In genomic region chrX:48802813-48803261, GRCh38 we compare ENCODE assay signal across 8 cellular contexts. TPM values are rescaled to one million over a fixed set of nuclear protein-coding genes. Genes with fewer than 3 reads are reported as not detected.
DNase-seq lines count a peak whose midpoint lies in the region; ATAC-seq, FAIRE-seq and TF ChIP-seq lines count a peak whose summit lies in the region.

No MANE protein-coding gene starts in this region.

- no peaks in the 10 kb centered on the region for H3K9me3 Mint-ChIP-seq in activated CD4-positive, alpha-beta T cell treated with anti-CD3 and anti-CD28 coated beads, Interleukin-2, amount 10 ng/mL, durations not matched to agents 7 days and 5 days
- H3K9me3 Mint-ChIP-seq in activated naive CD8-positive, alpha-beta T cell treated with anti-CD3 and anti-CD28 coated beads, Interleukin-2, amount 10 ng/mL, durations not matched to agents 7 days and 5 days = no peaks in the 10 kb centered on the region

- H3K4me3 ChIP-seq in left lung (peak overlapping the region; percentile 37 to 52), thoracic aorta (peak overlapping the region; percentile 80)

- peaks cover 30% of the 10 kb centered on the region for H3K4me1 Mint-ChIP-seq in activated CD4-positive, alpha-beta T cell treated with anti-CD3 and anti-CD28 coated beads, Interleukin-2, amount 10 ng/mL, durations not matched to agents 7 days and 5 days
- peaks cover 9% of the 10 kb centered on the region for H3K4me1 Mint-ChIP-seq in activated naive CD8-positive, alpha-beta T cell treated with anti-CD3 and anti-CD28 coated beads, Interleukin-2, amount 10 ng/mL, durations not matched to agents 7 days and 5 days

- peak overlapping the region; percentile 98 for H3K27ac Mint-ChIP-seq in activated CD4-positive, alpha-beta T cell treated with anti-CD3 and anti-CD28 coated beads, Interleukin-2, amount 10 ng/mL, durations not matched to agents 7 days and 5 days
- peak overlapping the region; percentile 99 for H3K27ac Mint-ChIP-seq in activated naive CD8-positive, alpha-beta T cell treated with anti-CD3 and anti-CD28 coated beads, Interleukin-2, amount 10 ng/mL, durations not matched to agents 7 days and 5 days

- intact Hi-C loops in left lung (cut with DNase I) = no loop called here

- peak overlapping the region; percentile 87 for H3K4me3 Mint-ChIP-seq in activated CD4-positive, alpha-beta T cell treated with anti-CD3 and anti-CD28 coated beads, Interleukin-2, amount 10 ng/mL, durations not matched to agents 7 days and 5 days
- H3K4me3 Mint-ChIP-seq in activated naive CD8-positive, alpha-beta T cell treated with anti-CD3 and anti-CD28 coated beads, Interleukin-2, amount 10 ng/mL, durations not matched to agents 7 days and 5 days = peak overlapping the region; percentile 95

- FAIRE-seq in GM12891 (lab: Jason Lieb, UNC) (no peak), HTR-8/SVneo (lab: Jason Lieb, UNC) (no peak)

- peaks cover 0 to 7% of the 10 kb centered on the region in 2 donors for H3K36me3 ChIP-seq in left lung
- no peaks in the 10 kb centered on the region for H3K36me3 ChIP-seq in thoracic aorta

- no peaks in the 10 kb centered on the region for H3K27me3 Mint-ChIP-seq in activated CD4-positive, alpha-beta T cell treated with anti-CD3 and anti-CD28 coated beads, Interleukin-2, amount 10 ng/mL, durations not matched to agents 7 days and 5 days
- H3K27me3 Mint-ChIP-seq in activated naive CD8-positive, alpha-beta T cell treated with anti-CD3 and anti-CD28 coated beads, Interleukin-2, amount 10 ng/mL, durations not matched to agents 7 days and 5 days = no peaks in the 10 kb centered on the region

- H3K36me3 Mint-ChIP-seq in activated CD4-positive, alpha-beta T cell treated with anti-CD3 and anti-CD28 coated beads, Interleukin-2, amount 10 ng/mL, durations not matched to agents 7 days and 5 days (ENCODE audit: low read depth) = peaks cover 18% of the 10 kb centered on the region
- H3K36me3 Mint-ChIP-seq in activated naive CD8-positive, alpha-beta T cell treated with anti-CD3 and anti-CD28 coated beads, Interleukin-2, amount 10 ng/mL, durations not matched to agents 7 days and 5 days = peaks cover 2% of the 10 kb centered on the region

- peak overlapping the region in 1 of 2 donors; percentile 95 for H3K27ac ChIP-seq in left lung
- H3K27ac ChIP-seq in thoracic aorta = peak overlapping the region; percentile 96

- no peaks in the 10 kb centered on the region for H3K9me3 ChIP-seq in left lung
- no peaks in the 10 kb centered on the region for H3K9me3 ChIP-seq in thoracic aorta

- CTCF ChIA-PET in activated CD4-positive, alpha-beta T cell treated with anti-CD3 and anti-CD28 coated beads, Interleukin-2, amount 10 ng/mL, durations not matched to agents 7 days and 5 days (lab: Charles Lee) = no interaction called here

- no peak for TF ChIP-seq CTCF in left lung (IDR thresholded peaks at IDR 0.05)
- TF ChIP-seq CTCF in thoracic aorta (IDR thresholded peaks at IDR 0.05) = no peak

- no peaks in the 10 kb centered on the region for H3K27me3 ChIP-seq in left lung
- H3K27me3 ChIP-seq in thoracic aorta (replicated peaks; ENCODE audit: insufficient read depth) = no peaks in the 10 kb centered on the region

- ATAC-seq in activated naive CD8-positive, alpha-beta T cell treated with anti-CD3 and anti-CD28 coated beads, Interleukin-2, amount 10 ng/mL, durations not matched to agents 7 days and 5 days (ENCODE audit: low read depth) = no peak
- ATAC-seq in left lung (no peak), thoracic aorta (ENCODE audit: insufficient number of reproducible peaks, low FRiP score, low read depth) (no peak), GM21717 (IDR thresholded peaks at IDR 0.05; ENCODE audit: unreplicated experiment) (no peak)

- no peak for TF ChIP-seq POLR2A in GM12891 (IDR thresholded peaks at IDR 0.05; ENCODE audit: low read depth, low read length)

- POLR2A ChIA-PET in activated CD4-positive, alpha-beta T cell treated with anti-CD3 and anti-CD28 coated beads, Interleukin-2, amount 10 ng/mL, durations not matched to agents 7 days and 5 days (lab: Charles Lee) = no interaction called here
- POLR2A ChIA-PET in activated naive CD8-positive, alpha-beta T cell treated with anti-CD3 and anti-CD28 coated beads, Interleukin-2, amount 10 ng/mL, durations not matched to agents 7 days and 5 days (lab: Charles Lee) = no interaction called here

- H3K4me1 ChIP-seq in left lung (no peaks in the 10 kb centered on the region), thoracic aorta (ENCODE audit: control insufficient read depth in 1 of 2, low read depth in 2 of 2) (no peaks in the 10 kb centered on the region)

- DNase-seq in activated CD4-positive, alpha-beta T cell treated with anti-CD3 and anti-CD28 coated beads, Interleukin-2, amount 10 ng/mL, durations not matched to agents 7 days and 5 days = no peak
- no peak for DNase-seq in activated CD4-positive, alpha-beta T cell treated with anti-CD3 and anti-CD28 coated beads for 4 hours
- DNase-seq in activated naive CD8-positive, alpha-beta T cell treated with anti-CD3 and anti-CD28 coated beads, Interleukin-2, amount 10 ng/mL, durations not matched to agents 7 days and 5 days = no peak
- no peak for DNase-seq in left lung
- DNase-seq in thoracic aorta (ENCODE audit: low spot score) = no peak
- DNase-seq in GM12891 (ENCODE audit: insufficient read length, low spot score) = no peak
- DNase-seq in HTR-8/SVneo (ENCODE audit: insufficient read length, low spot score) = no peak

TF ChIP-seq in GM12891, 5 proteins besides CTCF, POLR2A, EP300 and RAD21:
- TF ChIP-seq SPI1 (IDR thresholded peaks at IDR 0.05; ENCODE audit: low read depth, low read length) (no peak), POU2F2 (IDR thresholded peaks at IDR 0.05; ENCODE audit: low read depth, low read length) (no peak), TAF1 (IDR thresholded peaks at IDR 0.05; ENCODE audit: low read depth, low read length) (no peak), PAX5 (IDR thresholded peaks at IDR 0.05; ENCODE audit: insufficient read depth, low read length, severe bottlenecking) (no peak)
TF ChIP-seq in GM12891: peak in this region for 0.

RNA-seq across cellular contexts. Expression of gene HDAC6, which starts 1.0 kb away (rescaled TPM):
- total RNA-seq in activated CD4-positive, alpha-beta T cell treated with anti-CD3 and anti-CD28 coated beads, Interleukin-2, amount 10 ng/mL, durations not matched to agents 7 days and 5 days = 100 to 1,000 TPM in 1 of 2 experiments, 10 to 100 TPM in 1; 94.3 to 102 TPM
- total RNA-seq in activated naive CD8-positive, alpha-beta T cell treated with anti-CD3 and anti-CD28 coated beads, Interleukin-2, amount 10 ng/mL, durations not matched to agents 7 days and 5 days = 100 to 1,000 TPM; 107 to 113 TPM
- total RNA-seq in left lung = 10 to 100 TPM; 76.7 to 82.9 TPM
- 100 to 1,000 TPM; 123 to 125 TPM for total RNA-seq in thoracic aorta
- 31.0 TPM for polyA plus RNA-seq in GM12891 (2012; ENCODE audit: low read depth, missing spikeins)

RNA-seq across cellular contexts. Expression of gene GATA1, which starts 16.4 kb away (rescaled TPM):
- not detected for total RNA-seq in activated CD4-positive, alpha-beta T cell treated with anti-CD3 and anti-CD28 coated beads, Interleukin-2, amount 10 ng/mL, durations not matched to agents 7 days and 5 days
- not detected for total RNA-seq in activated naive CD8-positive, alpha-beta T cell treated with anti-CD3 and anti-CD28 coated beads, Interleukin-2, amount 10 ng/mL, durations not matched to agents 7 days and 5 days
- total RNA-seq in left lung = under 1 TPM; 0.47 to 0.55 TPM
- 1 to 10 TPM in 1 of 2 donors, not detected in 1; 1.4 TPM for total RNA-seq in thoracic aorta
- polyA plus RNA-seq in GM12891 (2012; ENCODE audit: low read depth, missing spikeins) = not detected

RNA-seq across cellular contexts. Expression of gene ERAS, which starts 23.5 kb away (rescaled TPM):
- total RNA-seq in activated CD4-positive, alpha-beta T cell treated with anti-CD3 and anti-CD28 coated beads, Interleukin-2, amount 10 ng/mL, durations not matched to agents 7 days and 5 days = not detected
- total RNA-seq in activated naive CD8-positive, alpha-beta T cell treated with anti-CD3 and anti-CD28 coated beads, Interleukin-2, amount 10 ng/mL, durations not matched to agents 7 days and 5 days = not detected
- total RNA-seq in left lung (not detected), thoracic aorta (not detected)
- 0.06 TPM for polyA plus RNA-seq in GM12891 (2012; ENCODE audit: low read depth, missing spikeins)

RNA-seq across cellular contexts. Expression of gene PCSK1N, which starts 32.6 kb away (rescaled TPM):
- total RNA-seq in activated CD4-positive, alpha-beta T cell treated with anti-CD3 and anti-CD28 coated beads, Interleukin-2, amount 10 ng/mL, durations not matched to agents 7 days and 5 days = under 1 TPM; 0.33 to 0.40 TPM
- 1 to 10 TPM in 1 of 2 experiments, under 1 TPM in 1; 0.68 to 1.2 TPM for total RNA-seq in activated naive CD8-positive, alpha-beta T cell treated with anti-CD3 and anti-CD28 coated beads, Interleukin-2, amount 10 ng/mL, durations not matched to agents 7 days and 5 days
- total RNA-seq in left lung (1 to 10 TPM; 2.3 to 3.9 TPM), thoracic aorta (1 to 10 TPM; 1.8 to 3.0 TPM)
- polyA plus RNA-seq in GM12891 (2012; ENCODE audit: low read depth, missing spikeins) = 0.09 TPM

RNA-seq across cellular contexts. Expression of gene GLOD5, which starts 41.3 kb away (rescaled TPM):
- total RNA-seq in activated CD4-positive, alpha-beta T cell treated with anti-CD3 and anti-CD28 coated beads, Interleukin-2, amount 10 ng/mL, durations not matched to agents 7 days and 5 days = not detected
- total RNA-seq in activated naive CD8-positive, alpha-beta T cell treated with anti-CD3 and anti-CD28 coated beads, Interleukin-2, amount 10 ng/mL, durations not matched to agents 7 days and 5 days = not detected
- total RNA-seq in left lung (1 to 10 TPM in 1 of 2 donors, under 1 TPM in 1; 0.84 to 2.5 TPM), thoracic aorta (not detected)
- not detected for polyA plus RNA-seq in GM12891 (2012; ENCODE audit: low read depth, missing spikeins)
